8 cellular contexts compared by ENCODE assay signal in the genomic region with DNA sequence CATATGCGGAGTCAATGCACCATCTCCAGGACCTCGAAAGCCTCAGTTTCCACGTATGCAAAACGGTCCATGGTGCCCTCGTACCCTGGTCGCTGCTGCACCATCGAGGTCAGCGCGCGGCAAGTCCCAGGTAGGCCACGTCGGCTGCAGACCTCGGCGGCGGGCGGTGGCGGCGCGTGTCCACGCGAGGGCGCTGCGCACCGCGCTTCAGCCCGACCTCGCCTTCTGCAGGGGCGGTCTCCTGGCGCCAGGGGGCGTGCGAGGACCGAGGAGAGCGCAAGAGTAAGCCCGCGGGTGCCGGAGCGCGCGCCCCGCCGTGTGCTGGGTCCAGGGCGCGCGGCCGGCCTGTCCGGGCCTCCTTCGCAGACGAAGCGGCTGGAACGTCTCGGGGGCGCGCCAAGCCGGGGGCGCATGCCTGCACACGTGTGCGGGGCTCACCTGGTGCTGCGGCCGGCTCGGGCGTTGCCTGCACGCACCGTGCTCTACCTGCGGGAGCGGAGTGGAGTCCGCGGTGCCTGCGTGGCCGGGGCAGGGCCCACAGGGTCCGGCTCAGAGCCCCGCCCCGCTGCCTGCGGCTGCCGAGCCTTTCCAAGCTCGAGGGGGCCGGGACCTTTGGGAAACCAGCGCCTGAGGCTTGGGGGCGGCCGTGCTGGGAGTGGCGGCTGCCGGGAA. TPM values are rescaled to one million over a fixed set of nuclear protein-coding genes. Genes with fewer than 3 reads are reported as not detected.
DNase-seq lines count a peak whose midpoint lies in the region; ATAC-seq and TF ChIP-seq lines count a peak whose summit lies in the region.

No MANE protein-coding gene starts in this region.

- no peaks in the 10 kb centered on the region for H3K9me3 ChIP-seq in adipocyte (ENCODE audit: control insufficient read depth, low read length)
- no peaks in the 10 kb centered on the region for H3K9me3 ChIP-seq in transverse colon

- H4K20me1 ChIP-seq in KMS-11 (ENCODE audit: insufficient read depth): no peaks in the 10 kb centered on the region

- H3K4me3 ChIP-seq in KMS-11 (IDR thresholded peaks at IDR 0.05; ENCODE audit: insufficient read depth, low read depth, low read length) (no peak overlapping the region), adipocyte (ENCODE audit: low read length) (peak overlapping the region; percentile 80), transverse colon (peak overlapping the region; percentile 42 to 67 (median 60))

- H3K27ac ChIP-seq in KMS-11 (no peak overlapping the region), transverse colon (peak overlapping the region in 1 of 4 donors; percentile 42)

- H3K79me2 ChIP-seq in KMS-11 (ENCODE audit: insufficient read depth, low read depth): no peaks in the 10 kb centered on the region

- H3K9ac ChIP-seq in KMS-11 (no peak overlapping the region), adipocyte (ENCODE audit: low read length) (peak overlapping the region; percentile 81)

- peak; percentile 76 for TF ChIP-seq CTCF in KMS-11 (conservative IDR thresholded peaks at IDR 0.05; ENCODE audit: low read depth, low read length)
- TF ChIP-seq CTCF in transverse colon (IDR thresholded peaks at IDR 0.05): peak in 4 of 5 experiments; percentile 81 to 100 (median 98)

- H3K27me3 ChIP-seq in KMS-11 (ENCODE audit: insufficient read depth, low read depth) (peaks cover 4% of the 10 kb centered on the region; the same call in 1 of the 2 replicates), adipocyte (replicated peaks; ENCODE audit: control insufficient read depth, insufficient read depth, low read length) (no peaks in the 10 kb centered on the region), transverse colon (peaks cover 8% of the 10 kb centered on the region)

- peak; percentile 80 for DNase-seq in ELR (ENCODE audit: low read depth)
- DNase-seq in SKM-1 treated with dmso at 0.1 percent for 144 hours (lab: John Stamatoyannopoulos, UW; ENCODE audit: unreplicated experiment): peak; percentile 77
- peak; percentile 95 for DNase-seq in adipocyte (ENCODE audit: low read depth)
- DNase-seq in left cardiac atrium: peak; percentile 90
- DNase-seq in posterior cingulate gyrus: peak; percentile 72 to 98 (median 86)
- DNase-seq in transverse colon: peak; percentile 91

- intact Hi-C loops in left cardiac atrium (cut with DNase I): loop anchor here in 1 of 2 donors (2.0 to 5.0 kb wide), 2 partner anchors 1597 to 1685 kb away; no protein-coding TSS in a partner anchor
- intact Hi-C loops in posterior cingulate gyrus (cut with DNase I): loop anchor here (2.0 to 10.0 kb wide), 3 partner anchors 1125 to 1685 kb away; a partner anchor contains a TSS
- intact Hi-C loops in transverse colon (cut with DNase I; ENCODE audit: low total_unique reads): no loop called here

- no peaks in the 10 kb centered on the region for H3K36me3 ChIP-seq in KMS-11 (ENCODE audit: insufficient read depth)
- H3K36me3 ChIP-seq in adipocyte (ENCODE audit: control insufficient read depth, insufficient read depth, low read length, severe bottlenecking): peaks cover 21% of the 10 kb centered on the region
- H3K36me3 ChIP-seq in transverse colon: no peaks in the 10 kb centered on the region

- 2% methylated on average over 36 of the region's 81 CpGs; no CpG with 5 or more reads in 1 of the 2 donors for WGBS in transverse colon (ENCODE audit: low coverage in 1 of 2), 2 donors

- no peaks in the 10 kb centered on the region for H3K4me1 ChIP-seq in KMS-11 (ENCODE audit: low read depth, poor library complexity, severe bottlenecking)
- H3K4me1 ChIP-seq in adipocyte (ENCODE audit: control insufficient read depth, insufficient read depth, low read length): peaks cover 8% of the 10 kb centered on the region
- H3K4me1 ChIP-seq in transverse colon: peaks cover 6 to 9% (median 6%) of the 10 kb centered on the region in 4 donors

- in situ Hi-C loops in transverse colon (cut with MboI; ENCODE audit: low pct_ligation_motif_present in 1 of 4, low pct_unique_long_range_greater_than_20kb in 1 of 4, low sequenced_read_pairs in 3 of 4): loop anchor here in 2 of 4 donors (25.0 kb wide), 2 partner anchors 1597 to 1697 kb away; no protein-coding TSS in a partner anchor

- H3K4me2 ChIP-seq in KMS-11: peak overlapping the region; percentile 54

- no peak for TF ChIP-seq EP300 in transverse colon (IDR thresholded peaks at IDR 0.05; ENCODE audit: low read depth)

- H2AFZ ChIP-seq in KMS-11 (ENCODE audit: low read depth): no peak overlapping the region

- no peak for TF ChIP-seq POLR2A in transverse colon (IDR thresholded peaks at IDR 0.05)

- ATAC-seq in GM21737 (IDR thresholded peaks at IDR 0.05; ENCODE audit: unreplicated experiment) (peak; percentile 89), left cardiac atrium (peak; percentile 93 to 95)

RNA-seq across cellular contexts. Expression of a gene that starts 54.0 kb away (rescaled TPM):
- 10 to 100 TPM; 53.5 to 67.1 TPM for total RNA-seq in left cardiac atrium
- 10 to 100 TPM; 32.7 to 38.2 (median 34.3) TPM for total RNA-seq in transverse colon
